In genomic region chr3:61724183-61724582, GRCh38 we compare ENCODE assay signal across 22 cellular contexts.
DNase-seq lines count a peak whose midpoint lies in the region; ATAC-seq and TF ChIP-seq lines count a peak whose summit lies in the region.
"Had no signal": no experiment of that assay in that cellular context is flagged by ENCODE, and none has a peak within 500 bp of the region (broad histone marks: within the 10 kb centered on the region; RNA-seq: fewer than 3 reads in every experiment).

No MANE protein-coding gene starts in this region.

- no peak for TF ChIP-seq CTCF in PC-3 (conservative IDR thresholded peaks at IDR 0.05; ENCODE audit: low read depth, low read length)

- H3K9me2 ChIP-seq in PC-3 (replicated peaks; ENCODE audit: low read length), result no peaks in the 10 kb centered on the region

- H3K4me1 ChIP-seq in PC-3 (ENCODE audit: insufficient read depth, low read length), result no peaks in the 10 kb centered on the region

- no peaks in the 10 kb centered on the region for H3F3A ChIP-seq in PC-3 (ENCODE audit: low read length, unreplicated experiment)

- no peaks in the 10 kb centered on the region for H3K4me1 Mint-ChIP-seq in stimulated activated naive CD8-positive, alpha-beta T cell treated with anti-CD3 and anti-CD28 coated beads, Interleukin-15, amount 100 ng/mL, for 72 hours
- H3K4me1 Mint-ChIP-seq: activated CD4-positive, alpha-beta T cell treated with anti-CD3 and anti-CD28 coated beads, Interleukin-2, amount 10 ng/mL, durations not matched to agents 7 days and 5 days had no signal

- no TSS peak for BruUV-seq in PC-3 (replicated peaks; lab: Mats Ljungman, UMichigan)

- no peak overlapping the region for H3K27ac ChIP-seq in PC-3 (ENCODE audit: low read length)
- H3K27ac ChIP-seq: transverse colon had no signal

- H3K4me2 ChIP-seq in PC-3 (ENCODE audit: low read length), result no peak overlapping the region

- H3K9ac ChIP-seq in PC-3 (ENCODE audit: low read length), result no peak overlapping the region

- H3K4me3 ChIP-seq in PC-3 (ENCODE audit: low read length), result no peak overlapping the region
- H3K4me3 ChIP-seq: transverse colon had no signal

- DNase-seq in NCI-H2081 (lab: John Stamatoyannopoulos, UW) (no peak), PC-3 (no peak)
- DNase-seq in stimulated activated naive CD8-positive, alpha-beta T cell treated with anti-CD3 and anti-CD28 coated beads, Interleukin-15, amount 100 ng/mL, for 72 hours, result no peak
- DNase-seq: activated CD4-positive, alpha-beta T cell treated with anti-CD3 and anti-CD28 coated beads, Interleukin-2, amount 10 ng/mL, durations not matched to agents 7 days and 5 days; activated T-cell treated with anti-CD3 and anti-CD28 coated beads, Interleukin-2, amount 50 U/mL, for 24 hours; Calu3; effector CD8-positive, alpha-beta T cell; GDM1; hippocampal formation; Karpas-422; NCI-H1436; NCI-H524 treated with DMSO at 0.1 percent for 48 hours; occipital lobe; stimulated activated CD4-positive, alpha-beta T cell treated with anti-CD3 and anti-CD28 coated beads, Interleukin-4, amount 100 ng/mL, for 24 hours; transverse colon had no signal

- H3K79me2 ChIP-seq in PC-3 (ENCODE audit: low read length), result no peaks in the 10 kb centered on the region

- no peak overlapping the region for H3K27ac Mint-ChIP-seq in stimulated activated naive CD8-positive, alpha-beta T cell treated with anti-CD3 and anti-CD28 coated beads, Interleukin-15, amount 100 ng/mL, for 72 hours
- H3K27ac Mint-ChIP-seq: activated CD4-positive, alpha-beta T cell treated with anti-CD3 and anti-CD28 coated beads, Interleukin-2, amount 10 ng/mL, durations not matched to agents 7 days and 5 days; activated naive CD8-positive, alpha-beta T cell; activated T-cell treated with anti-CD3 and anti-CD28 coated beads, Interleukin-2, amount 50 U/mL, for 24 hours had no signal

- no peaks in the 10 kb centered on the region for H3K36me3 ChIP-seq in PC-3 (ENCODE audit: low read depth, low read length)
- H3K36me3 ChIP-seq: transverse colon had no signal

- no peaks in the 10 kb centered on the region for H3K9me3 Mint-ChIP-seq in stimulated activated naive CD8-positive, alpha-beta T cell treated with anti-CD3 and anti-CD28 coated beads, Interleukin-15, amount 100 ng/mL, for 72 hours
- H3K9me3 Mint-ChIP-seq: activated CD4-positive, alpha-beta T cell treated with anti-CD3 and anti-CD28 coated beads, Interleukin-2, amount 10 ng/mL, durations not matched to agents 7 days and 5 days had no signal

- H3K9me3 ChIP-seq in PC-3 (ENCODE audit: low read length), result peaks cover 4% of the 10 kb centered on the region; the same call in 1 of the 2 replicates
- H3K9me3 ChIP-seq: transverse colon had no signal

- H4K20me1 ChIP-seq in PC-3 (ENCODE audit: low read length), result no peaks in the 10 kb centered on the region

- ATAC-seq in GM18873 (IDR thresholded peaks at IDR 0.05; ENCODE audit: low FRiP score, unreplicated experiment) (peak; percentile 86), GM21390 (IDR thresholded peaks at IDR 0.05; ENCODE audit: unreplicated experiment) (peak; percentile 65), HG02840 (IDR thresholded peaks at IDR 0.05; ENCODE audit: low FRiP score, unreplicated experiment) (peak; percentile 65), HG03460 (IDR thresholded peaks at IDR 0.05; ENCODE audit: unreplicated experiment) (peak; percentile 82), GM18502 (IDR thresholded peaks at IDR 0.05; ENCODE audit: poor library complexity, unreplicated experiment) (no peak), PC-3 (no peak)
- no peak for ATAC-seq in stimulated activated naive CD8-positive, alpha-beta T cell treated with anti-CD3 and anti-CD28 coated beads, Interleukin-15, amount 100 ng/mL, for 72 hours
- ATAC-seq: SK-N-SH treated with all-trans-retinoic acid at 6 μM for 48 hours had no signal

- no peak overlapping the region for H3K4me3 Mint-ChIP-seq in stimulated activated naive CD8-positive, alpha-beta T cell treated with anti-CD3 and anti-CD28 coated beads, Interleukin-15, amount 100 ng/mL, for 72 hours
- H3K4me3 Mint-ChIP-seq: activated CD4-positive, alpha-beta T cell treated with anti-CD3 and anti-CD28 coated beads, Interleukin-2, amount 10 ng/mL, durations not matched to agents 7 days and 5 days; activated naive CD8-positive, alpha-beta T cell; activated T-cell treated with anti-CD3 and anti-CD28 coated beads, Interleukin-2, amount 50 U/mL, for 24 hours had no signal

- H3K27me3 ChIP-seq in PC-3 (ENCODE audit: low read length), result no peaks in the 10 kb centered on the region
- H3K27me3 ChIP-seq: transverse colon had no signal

- POLR2A ChIA-PET in PC-3 (lab: Charles Lee; ENCODE audit: unreplicated experiment), result no interaction called here

- intact Hi-C loops in PC-3 (cut with micrococcal nuclease), result no loop called here

- no peak overlapping the region for H2AFZ ChIP-seq in PC-3 (ENCODE audit: low read length)

- H3K27me3 Mint-ChIP-seq in stimulated activated naive CD8-positive, alpha-beta T cell treated with anti-CD3 and anti-CD28 coated beads, Interleukin-15, amount 100 ng/mL, for 72 hours, result peaks cover 6% of the 10 kb centered on the region
- H3K27me3 Mint-ChIP-seq: activated CD4-positive, alpha-beta T cell treated with anti-CD3 and anti-CD28 coated beads, Interleukin-2, amount 10 ng/mL, durations not matched to agents 7 days and 5 days; activated naive CD8-positive, alpha-beta T cell; activated T-cell treated with anti-CD3 and anti-CD28 coated beads, Interleukin-2, amount 50 U/mL, for 24 hours had no signal

- CTCF ChIA-PET in PC-3 (lab: Charles Lee), result no interaction called here

Comparison
In these comparisons a context has a peak if more than half of its experiments do, and no peak if none do; other contexts are left out.
1. ATAC-seq: peak in GM18873 (single experiment), GM21390 (single experiment), HG02840 (single experiment) and HG03460 (single experiment); none in GM18502 (single experiment), PC-3 (single experiment) and stimulated activated naive CD8-positive, alpha-beta T cell treated with anti-CD3 and anti-CD28 coated beads, Interleukin-15, amount 100 ng/mL, for 72 hours (single experiment).